14 cellular contexts compared by ENCODE assay signal in the genomic region with DNA sequence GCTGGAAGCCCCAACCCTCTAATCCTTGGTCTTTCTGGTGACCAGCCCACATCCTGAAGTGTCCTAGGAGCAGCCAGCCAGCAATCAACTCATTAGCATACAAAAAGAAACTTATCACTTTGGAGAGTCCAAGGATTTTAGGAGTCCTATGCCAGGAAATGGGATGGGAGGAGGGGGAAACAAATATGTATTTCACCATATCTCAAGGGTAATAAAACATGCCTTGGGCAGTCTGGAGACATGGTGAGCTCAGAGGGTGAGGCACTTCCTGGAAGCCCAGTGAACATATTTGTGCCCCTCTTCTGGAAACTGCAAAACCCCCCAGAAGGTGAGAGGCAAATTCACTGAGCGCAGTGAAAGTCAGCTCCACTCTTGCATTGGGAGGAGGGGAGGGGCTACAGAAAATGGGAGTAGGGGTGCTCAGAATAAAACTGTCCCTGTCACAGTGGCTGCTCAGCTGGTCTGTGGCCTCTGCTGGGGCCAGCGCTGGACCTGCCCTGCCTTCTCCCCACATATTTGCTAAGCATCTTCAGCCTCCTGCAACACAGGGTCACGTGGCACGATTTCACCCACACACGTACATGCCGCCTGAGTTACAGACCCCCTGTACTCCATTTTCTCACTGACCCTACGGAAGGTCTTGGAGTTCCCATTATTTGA. TPM values are rescaled to one million over a fixed set of nuclear protein-coding genes. Genes with fewer than 3 reads are reported as not detected.
DNase-seq lines count a peak whose midpoint lies in the region; ATAC-seq, FAIRE-seq and TF ChIP-seq lines count a peak whose summit lies in the region.
"Had no signal": no experiment of that assay in that cellular context is flagged by ENCODE, and none has a peak within 500 bp of the region (broad histone marks: within the 10 kb centered on the region; RNA-seq: fewer than 3 reads in every experiment).

No MANE protein-coding gene starts in this region.

- no peak overlapping the region for H3K4me3 Mint-ChIP-seq in activated T-cell treated with anti-CD3 and anti-CD28 coated beads, Interleukin-2, amount 50 U/mL, for 72 hours
- H3K4me3 Mint-ChIP-seq in activated CD8-positive, alpha-beta T cell treated with anti-CD3 and anti-CD28 coated beads, Interleukin-2, amount 10 ng/mL, durations not matched to agents 7 days and 5 days = no peak overlapping the region
- H3K4me3 Mint-ChIP-seq: H9 had no signal

- CTCF ChIA-PET in activated CD8-positive, alpha-beta T cell treated with anti-CD3 and anti-CD28 coated beads, Interleukin-2, amount 10 ng/mL, durations not matched to agents 7 days and 5 days (lab: Charles Lee) = interaction anchor here (1.4 to 2.2 kb wide), 2 partner anchors 16 to 145 kb away, joined by 3 to 8 read pairs; no protein-coding TSS in a partner anchor

- peak overlapping the region; percentile 15 to 18 for H2BK12ac ChIP-seq in mesenchymal stem cell (ENCODE audit: low read length in 2 of 2)

- no peak overlapping the region for H3K4me2 ChIP-seq in mesenchymal stem cell (ENCODE audit: low read length, poor library complexity, severe bottlenecking)

- no peak overlapping the region for H3K14ac ChIP-seq in mesenchymal stem cell (ENCODE audit: low read length in 2 of 2)

- ATAC-seq in activated T-cell treated with anti-CD3 and anti-CD28 coated beads, Interleukin-2, amount 50 U/mL, for 72 hours (replicated peaks in 1 of 2) = no peak
- ATAC-seq in activated CD8-positive, alpha-beta T cell treated with anti-CD3 and anti-CD28 coated beads, Interleukin-2, amount 10 ng/mL, durations not matched to agents 7 days and 5 days = no peak
- no peak for ATAC-seq in GM18517 (IDR thresholded peaks at IDR 0.05; ENCODE audit: unreplicated experiment)

- WGBS in mesenchymal stem cell = 80% methylated on average over 7 of the region's 7 CpGs
- WGBS in transverse colon (ENCODE audit: low coverage in 1 of 2), 2 donors = 88% methylated on average over 7 of the region's 7 CpGs; no CpG with 5 or more reads in 1 of the 2 donors

- peak overlapping the region; percentile 37 for H4K8ac ChIP-seq in mesenchymal stem cell (ENCODE audit: low read length)

- H3K36me3 ChIP-seq in mesenchymal stem cell (ENCODE audit: control insufficient read depth in 1 of 2, insufficient read depth in 2 of 2, low read depth in 1 of 2, low read length in 2 of 2) (no peaks in the 10 kb centered on the region), transverse colon (no peaks in the 10 kb centered on the region)

- no peaks in the 10 kb centered on the region for H3K79me1 ChIP-seq in mesenchymal stem cell (replicated peaks; ENCODE audit: low read length, poor library complexity, severe bottlenecking)

- no peak for TF ChIP-seq POLR2A in transverse colon (IDR thresholded peaks at IDR 0.05)

- H3K9me3 ChIP-seq in mesenchymal stem cell (ENCODE audit: control insufficient read depth, low read length) (no peaks in the 10 kb centered on the region), transverse colon (no peaks in the 10 kb centered on the region)
- H3K9me3 ChIP-seq: testis had no signal

- peaks cover 37% of the 10 kb centered on the region for H3K4me1 Mint-ChIP-seq in activated T-cell treated with anti-CD3 and anti-CD28 coated beads, Interleukin-2, amount 50 U/mL, for 72 hours (ENCODE audit: low read depth)
- H3K4me1 Mint-ChIP-seq in activated CD8-positive, alpha-beta T cell treated with anti-CD3 and anti-CD28 coated beads, Interleukin-2, amount 10 ng/mL, durations not matched to agents 7 days and 5 days (ENCODE audit: low read depth) = peaks cover 36% of the 10 kb centered on the region

- H3K27ac ChIP-seq in mesenchymal stem cell (ENCODE audit: low read length, poor library complexity, severe bottlenecking) = no peak overlapping the region
- H3K27ac ChIP-seq in transverse colon = peak overlapping the region; percentile 18 to 45 (median 30)
- H3K27ac ChIP-seq: testis had no signal

- H3K4me3 ChIP-seq in mesenchymal stem cell (ENCODE audit: insufficient read depth in 1 of 2, low read depth in 1 of 2, low read length in 2 of 2) (peak overlapping the region in 1 of 2 experiments; percentile 16), transverse colon (no peak overlapping the region)
- H3K4me3 ChIP-seq: testis had no signal

- H3K4ac ChIP-seq in mesenchymal stem cell (ENCODE audit: low read depth in 1 of 2, low read length in 2 of 2) = no peak overlapping the region

- no peak overlapping the region for H3K18ac ChIP-seq in mesenchymal stem cell (ENCODE audit: low read depth in 1 of 2, low read length in 2 of 2)

- H3K4me1 ChIP-seq in mesenchymal stem cell (ENCODE audit: control insufficient read depth, insufficient read depth, low read depth, low read length) = peaks cover 9% of the 10 kb centered on the region
- H3K4me1 ChIP-seq in transverse colon = peaks cover 12 to 69% (median 45%) of the 10 kb centered on the region in 4 donors

- H3K9me3 Mint-ChIP-seq in activated T-cell treated with anti-CD3 and anti-CD28 coated beads, Interleukin-2, amount 50 U/mL, for 72 hours = no peaks in the 10 kb centered on the region
- H3K9me3 Mint-ChIP-seq in activated CD8-positive, alpha-beta T cell treated with anti-CD3 and anti-CD28 coated beads, Interleukin-2, amount 10 ng/mL, durations not matched to agents 7 days and 5 days (ENCODE audit: insufficient read depth) = no peaks in the 10 kb centered on the region
- H3K9me3 Mint-ChIP-seq: activated T-helper 1 cell treated with anti-CD3 and anti-CD28 coated beads, Interleukin-12 subunit alpha, Interleukin-12 subunit beta, Interleukin-2, Interleukin-4 antibody, amounts not matched to agents 30 ng/mL and 10 ng/mL and 1 ng/mL, durations not matched to agents 14 hours and 24 hours and 36 hours; H9 had no signal

- H2BK5ac ChIP-seq in mesenchymal stem cell (ENCODE audit: low read depth, low read length, poor library complexity, severe bottlenecking) = no peak overlapping the region

- no peak overlapping the region for H3K9ac ChIP-seq in mesenchymal stem cell (ENCODE audit: low read length)

- H3K23ac ChIP-seq in mesenchymal stem cell (ENCODE audit: low read length in 2 of 2) = no peak overlapping the region

- no peak overlapping the region for H4K91ac ChIP-seq in mesenchymal stem cell (ENCODE audit: low read length)

- no peak for TF ChIP-seq EP300 in transverse colon (IDR thresholded peaks at IDR 0.05; ENCODE audit: low read depth)

- no peak overlapping the region for H2BK15ac ChIP-seq in mesenchymal stem cell (ENCODE audit: low read depth, poor library complexity, severe bottlenecking)

- peak; percentile 15 for DNase-seq in activated T-cell treated with anti-CD3 and anti-CD28 coated beads, Interleukin-2, amount 50 U/mL, for 1 hour
- DNase-seq in activated T-cell treated with anti-CD3 and anti-CD28 coated beads, Interleukin-2, amount 50 U/mL, for 72 hours = no peak
- DNase-seq in activated CD8-positive, alpha-beta T cell treated with anti-CD3 and anti-CD28 coated beads, Interleukin-2, amount 10 ng/mL, durations not matched to agents 7 days and 5 days = no peak
- DNase-seq in mesenchymal stem cell (no peak), transverse colon (no peak), D721Med (ENCODE audit: insufficient read length, low spot score) (no peak), HTR-8/SVneo (ENCODE audit: insufficient read length, low spot score) (no peak)
- DNase-seq: DMS 273 treated with DMSO at 0.1 percent for 48 hours, H9, midbrain, NCI-H146, testis had no signal

- H3K27me3 ChIP-seq in mesenchymal stem cell (ENCODE audit: control insufficient read depth in 1 of 2, insufficient read depth in 1 of 2, low read length in 2 of 2) = peaks cover 0 to 7% of the 10 kb centered on the region in 2 experiments
- no peaks in the 10 kb centered on the region for H3K27me3 ChIP-seq in transverse colon
- H3K27me3 ChIP-seq: testis had no signal

- FAIRE-seq in D721Med (lab: Jason Lieb, UNC) (no peak), HTR-8/SVneo (lab: Jason Lieb, UNC) (no peak)

- no peaks in the 10 kb centered on the region for H3K36me3 Mint-ChIP-seq in activated T-cell treated with anti-CD3 and anti-CD28 coated beads, Interleukin-2, amount 50 U/mL, for 72 hours (ENCODE audit: insufficient read depth in 2 of 2)
- H3K36me3 Mint-ChIP-seq in activated CD8-positive, alpha-beta T cell treated with anti-CD3 and anti-CD28 coated beads, Interleukin-2, amount 10 ng/mL, durations not matched to agents 7 days and 5 days (ENCODE audit: low read depth) = no peaks in the 10 kb centered on the region

- no peak overlapping the region for H2BK120ac ChIP-seq in mesenchymal stem cell (ENCODE audit: low read depth, low read length)

- no peaks in the 10 kb centered on the region for H3K27me3 Mint-ChIP-seq in activated T-cell treated with anti-CD3 and anti-CD28 coated beads, Interleukin-2, amount 50 U/mL, for 72 hours (ENCODE audit: low read depth)
- no peaks in the 10 kb centered on the region for H3K27me3 Mint-ChIP-seq in activated CD8-positive, alpha-beta T cell treated with anti-CD3 and anti-CD28 coated beads, Interleukin-2, amount 10 ng/mL, durations not matched to agents 7 days and 5 days (ENCODE audit: low read depth)

- H3K27ac Mint-ChIP-seq in activated T-cell treated with anti-CD3 and anti-CD28 coated beads, Interleukin-2, amount 50 U/mL, for 72 hours = no peak overlapping the region
- H3K27ac Mint-ChIP-seq in activated CD8-positive, alpha-beta T cell treated with anti-CD3 and anti-CD28 coated beads, Interleukin-2, amount 10 ng/mL, durations not matched to agents 7 days and 5 days = peak overlapping the region; percentile 6
- H3K27ac Mint-ChIP-seq: activated T-helper 1 cell treated with anti-CD3 and anti-CD28 coated beads, Interleukin-12 subunit alpha, Interleukin-12 subunit beta, Interleukin-2, Interleukin-4 antibody, amounts not matched to agents 30 ng/mL and 10 ng/mL and 1 ng/mL, durations not matched to agents 14 hours and 24 hours and 36 hours had no signal

- POLR2A ChIA-PET in activated CD8-positive, alpha-beta T cell treated with anti-CD3 and anti-CD28 coated beads, Interleukin-2, amount 10 ng/mL, durations not matched to agents 7 days and 5 days (lab: Charles Lee) = interaction anchor here (1.5 kb wide), 1 partner anchor 16 kb away, joined by 4 read pairs; no protein-coding TSS in a partner anchor

- in situ Hi-C loops in transverse colon (cut with MboI; ENCODE audit: low pct_ligation_motif_present in 1 of 4, low pct_unique_long_range_greater_than_20kb in 1 of 4, low sequenced_read_pairs in 3 of 4) = no loop called here

- peak overlapping the region; percentile 24 for H2AK5ac ChIP-seq in mesenchymal stem cell (ENCODE audit: low read length, severe bottlenecking)

- no peak for TF ChIP-seq CTCF in transverse colon (IDR thresholded peaks at IDR 0.05)
- no peak for TF ChIP-seq CTCF in D721Med (IDR thresholded peaks at IDR 0.05; ENCODE audit: insufficient read depth, missing control alignments)

- no peak overlapping the region for H2AFZ ChIP-seq in mesenchymal stem cell (ENCODE audit: low read depth, low read length)

- intact Hi-C loops in transverse colon (cut with DNase I; ENCODE audit: low total_unique reads) = loop anchor here (5.0 kb wide), 1 partner anchor 1136 kb away; no protein-coding TSS in a partner anchor

RNA-seq across cellular contexts. Expression of gene ZMIZ1, which starts 17.7 kb away (rescaled TPM):
- 10 to 100 TPM; 30.6 to 37.8 TPM for total RNA-seq in activated T-cell treated with anti-CD3 and anti-CD28 coated beads, Interleukin-2, amount 50 U/mL, for 72 hours
- total RNA-seq in activated CD8-positive, alpha-beta T cell treated with anti-CD3 and anti-CD28 coated beads, Interleukin-2, amount 10 ng/mL, durations not matched to agents 7 days and 5 days = 10 to 100 TPM; 39.9 to 40.6 TPM
- 36.4 TPM for polyA plus RNA-seq in mesenchymal stem cell (2013, experiment 1 of 2)
- 35.8 TPM for polyA plus RNA-seq in mesenchymal stem cell (2013, experiment 2 of 2)
- 100 to 1,000 TPM in 1 of 4 donors, 10 to 100 TPM in 3; 32.0 to 108 (median 63.0) TPM for total RNA-seq in transverse colon
